In the genomic region with DNA sequence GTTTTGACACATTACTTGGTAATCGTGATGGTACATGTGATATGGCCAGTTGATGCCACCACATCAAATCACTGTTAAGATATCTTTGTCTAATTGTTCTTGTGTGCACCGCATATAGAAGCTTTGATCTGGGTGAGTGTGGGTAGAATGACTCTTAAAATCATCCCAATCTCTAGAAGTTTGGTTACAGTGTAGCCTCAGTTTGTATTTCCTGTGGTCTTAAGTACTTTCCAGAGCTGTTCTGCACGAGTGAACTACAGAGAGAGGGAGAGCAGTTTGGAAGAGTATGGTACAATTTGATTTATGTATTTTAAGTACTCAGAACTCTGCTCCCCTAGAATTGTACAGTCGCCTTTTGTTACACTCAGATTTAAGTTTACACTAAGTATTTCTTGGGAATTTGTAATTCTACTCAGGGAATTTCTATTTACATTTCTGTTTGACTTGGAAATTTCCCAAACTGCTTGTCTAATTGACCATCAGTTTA, we compare ENCODE assay signal across 11 cellular contexts. TPM values are rescaled to one million over a fixed set of nuclear protein-coding genes. Genes with fewer than 3 reads are reported as not detected.
DNase-seq lines count a peak whose midpoint lies in the region; ATAC-seq and TF ChIP-seq lines count a peak whose summit lies in the region.
"Had no signal": no experiment of that assay in that cellular context is flagged by ENCODE, and none has a peak within 500 bp of the region (broad histone marks: within the 10 kb centered on the region; RNA-seq: fewer than 3 reads in every experiment).

No MANE protein-coding gene starts in this region.

- in situ Hi-C loops in G401 (cut with HindIII; ENCODE audit: low sequenced_read_pairs), result no loop called here

- peak; percentile 33; the same call in 2 of the 3 replicates for ATAC-seq in SK-N-SH treated with all-trans-retinoic acid at 6 μM for 48 hours

- H3K36me3 ChIP-seq in BE2C, result no peaks in the 10 kb centered on the region
- H3K36me3 ChIP-seq: cardiac muscle cell had no signal

- no peaks in the 10 kb centered on the region for H3K9me3 Mint-ChIP-seq in HFFc6

- no peak overlapping the region for H3K27ac Mint-ChIP-seq in HFFc6

- no peaks in the 10 kb centered on the region; the same call in 1 of the 2 replicates for H3K27me3 Mint-ChIP-seq in HFFc6 (ENCODE audit: insufficient read depth)

- H3K4me3 Mint-ChIP-seq in HFFc6, result no peak overlapping the region

- peaks cover 12% of the 10 kb centered on the region; the same call in 1 of the 2 replicates for H3K36me3 Mint-ChIP-seq in HFFc6 (ENCODE audit: low read depth)

- no peaks in the 10 kb centered on the region for H3K27me3 ChIP-seq in BE2C
- H3K27me3 ChIP-seq: cardiac muscle cell had no signal

- no peaks in the 10 kb centered on the region for H3K9me3 ChIP-seq in BE2C

- no peak for TF ChIP-seq CTCF in choroid plexus epithelial cell (conservative IDR thresholded peaks at IDR 0.05; ENCODE audit: low read depth, low read length)
- TF ChIP-seq CTCF in BE2C (IDR thresholded peaks at IDR 0.05; ENCODE audit: low read depth, low read length), result no peak
- no peak for TF ChIP-seq CTCF in HFFc6 (IDR thresholded peaks at IDR 0.05)

- H3K4me3 ChIP-seq in choroid plexus epithelial cell (ENCODE audit: low read depth, low read length), result no peak overlapping the region
- H3K4me3 ChIP-seq in BE2C (ENCODE audit: low read depth, low read length), result no peak overlapping the region
- H3K4me3 ChIP-seq: cardiac muscle cell had no signal

- DNase-seq in activated CD8-positive, alpha-beta memory T cell treated with anti-CD3 and anti-CD28 coated beads, Interleukin-2, amount 50 U/mL, for 24 hours (ENCODE audit: extremely low read depth), result peak; percentile 2
- DNase-seq in activated CD8-positive, alpha-beta memory T cell treated with anti-CD3 and anti-CD28 coated beads for 24 hours, result no peak
- DNase-seq in choroid plexus epithelial cell (ENCODE audit: low read depth), result peak; percentile 26
- DNase-seq in renal cortical epithelial cell (ENCODE audit: low read depth), result peak; percentile 47
- DNase-seq in G401 (ENCODE audit: low spot score), result no peak
- DNase-seq in BE2C, result no peak
- no peak for DNase-seq in HFFc6
- DNase-seq: foreskin fibroblast, HCEC 1CT had no signal

- peaks cover 66% of the 10 kb centered on the region for H3K4me1 Mint-ChIP-seq in HFFc6 (ENCODE audit: low read depth)

- H3K4me1 ChIP-seq in BE2C, result peaks cover 24% of the 10 kb centered on the region

TF ChIP-seq in SK-N-SH treated with all-trans-retinoic acid at 6 μM for 48 hours, 23 proteins besides CTCF, POLR2A, EP300 and RAD21:
- TF ChIP-seq, protein P1, sequence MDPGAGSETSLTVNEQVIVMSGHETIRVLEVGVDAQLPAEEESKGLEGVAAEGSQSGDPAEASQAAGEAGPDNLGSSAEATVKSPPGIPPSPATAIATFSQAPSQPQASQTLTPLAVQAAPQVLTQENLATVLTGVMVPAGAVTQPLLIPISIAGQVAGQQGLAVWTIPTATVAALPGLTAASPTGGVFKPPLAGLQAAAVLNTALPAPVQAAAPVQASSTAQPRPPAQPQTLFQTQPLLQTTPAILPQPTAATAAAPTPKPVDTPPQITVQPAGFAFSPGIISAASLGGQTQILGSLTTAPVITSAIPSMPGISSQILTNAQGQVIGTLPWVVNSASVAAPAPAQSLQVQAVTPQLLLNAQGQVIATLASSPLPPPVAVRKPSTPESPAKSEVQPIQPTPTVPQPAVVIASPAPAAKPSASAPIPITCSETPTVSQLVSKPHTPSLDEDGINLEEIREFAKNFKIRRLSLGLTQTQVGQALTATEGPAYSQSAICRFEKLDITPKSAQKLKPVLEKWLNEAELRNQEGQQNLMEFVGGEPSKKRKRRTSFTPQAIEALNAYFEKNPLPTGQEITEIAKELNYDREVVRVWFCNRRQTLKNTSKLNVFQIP (CRISPR knock-in tag; IDR thresholded peaks at IDR 0.05; ENCODE audit: borderline replicate concordance, low read depth), result no peak
- no peak for TF ChIP-seq OSR1 (CRISPR knock-in tag; IDR thresholded peaks at IDR 0.05)
- TF ChIP-seq, protein P2, sequence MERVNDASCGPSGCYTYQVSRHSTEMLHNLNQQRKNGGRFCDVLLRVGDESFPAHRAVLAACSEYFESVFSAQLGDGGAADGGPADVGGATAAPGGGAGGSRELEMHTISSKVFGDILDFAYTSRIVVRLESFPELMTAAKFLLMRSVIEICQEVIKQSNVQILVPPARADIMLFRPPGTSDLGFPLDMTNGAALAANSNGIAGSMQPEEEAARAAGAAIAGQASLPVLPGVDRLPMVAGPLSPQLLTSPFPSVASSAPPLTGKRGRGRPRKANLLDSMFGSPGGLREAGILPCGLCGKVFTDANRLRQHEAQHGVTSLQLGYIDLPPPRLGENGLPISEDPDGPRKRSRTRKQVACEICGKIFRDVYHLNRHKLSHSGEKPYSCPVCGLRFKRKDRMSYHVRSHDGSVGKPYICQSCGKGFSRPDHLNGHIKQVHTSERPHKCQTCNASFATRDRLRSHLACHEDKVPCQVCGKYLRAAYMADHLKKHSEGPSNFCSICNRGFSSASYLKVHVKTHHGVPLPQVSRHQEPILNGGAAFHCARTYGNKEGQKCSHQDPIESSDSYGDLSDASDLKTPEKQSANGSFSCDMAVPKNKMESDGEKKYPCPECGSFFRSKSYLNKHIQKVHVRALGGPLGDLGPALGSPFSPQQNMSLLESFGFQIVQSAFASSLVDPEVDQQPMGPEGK (CRISPR knock-in tag; IDR thresholded peaks at IDR 0.05; ENCODE audit: borderline replicate concordance), result no peak
- no peak for TF ChIP-seq GLIS3 (CRISPR knock-in tag; IDR thresholded peaks at IDR 0.05)
- no peak for TF ChIP-seq TCF4 (CRISPR knock-in tag; IDR thresholded peaks at IDR 0.05; ENCODE audit: borderline replicate concordance)
- TF ChIP-seq ZNF70 (CRISPR knock-in tag; IDR thresholded peaks at IDR 0.05), result no peak
- no peak for TF ChIP-seq ESRRG (CRISPR knock-in tag; IDR thresholded peaks at IDR 0.05)
- TF ChIP-seq ZC3H10 (CRISPR knock-in tag; IDR thresholded peaks at IDR 0.05), result no peak
- no peak for TF ChIP-seq RARB (CRISPR knock-in tag; IDR thresholded peaks at IDR 0.05)
- no peak for TF ChIP-seq TOX (CRISPR knock-in tag; IDR thresholded peaks at IDR 0.05; ENCODE audit: borderline replicate concordance)
- no peak for TF ChIP-seq CSDC2 (CRISPR knock-in tag; IDR thresholded peaks at IDR 0.05)
- TF ChIP-seq, protein P3, sequence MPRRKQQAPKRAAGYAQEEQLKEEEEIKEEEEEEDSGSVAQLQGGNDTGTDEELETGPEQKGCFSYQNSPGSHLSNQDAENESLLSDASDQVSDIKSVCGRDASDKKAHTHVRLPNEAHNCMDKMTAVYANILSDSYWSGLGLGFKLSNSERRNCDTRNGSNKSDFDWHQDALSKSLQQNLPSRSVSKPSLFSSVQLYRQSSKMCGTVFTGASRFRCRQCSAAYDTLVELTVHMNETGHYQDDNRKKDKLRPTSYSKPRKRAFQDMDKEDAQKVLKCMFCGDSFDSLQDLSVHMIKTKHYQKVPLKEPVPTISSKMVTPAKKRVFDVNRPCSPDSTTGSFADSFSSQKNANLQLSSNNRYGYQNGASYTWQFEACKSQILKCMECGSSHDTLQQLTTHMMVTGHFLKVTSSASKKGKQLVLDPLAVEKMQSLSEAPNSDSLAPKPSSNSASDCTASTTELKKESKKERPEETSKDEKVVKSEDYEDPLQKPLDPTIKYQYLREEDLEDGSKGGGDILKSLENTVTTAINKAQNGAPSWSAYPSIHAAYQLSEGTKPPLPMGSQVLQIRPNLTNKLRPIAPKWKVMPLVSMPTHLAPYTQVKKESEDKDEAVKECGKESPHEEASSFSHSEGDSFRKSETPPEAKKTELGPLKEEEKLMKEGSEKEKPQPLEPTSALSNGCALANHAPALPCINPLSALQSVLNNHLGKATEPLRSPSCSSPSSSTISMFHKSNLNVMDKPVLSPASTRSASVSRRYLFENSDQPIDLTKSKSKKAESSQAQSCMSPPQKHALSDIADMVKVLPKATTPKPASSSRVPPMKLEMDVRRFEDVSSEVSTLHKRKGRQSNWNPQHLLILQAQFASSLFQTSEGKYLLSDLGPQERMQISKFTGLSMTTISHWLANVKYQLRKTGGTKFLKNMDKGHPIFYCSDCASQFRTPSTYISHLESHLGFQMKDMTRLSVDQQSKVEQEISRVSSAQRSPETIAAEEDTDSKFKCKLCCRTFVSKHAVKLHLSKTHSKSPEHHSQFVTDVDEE (CRISPR knock-in tag; IDR thresholded peaks at IDR 0.05), result no peak
- no peak for TF ChIP-seq ZNF8 (CRISPR knock-in tag; IDR thresholded peaks at IDR 0.05)
- TF ChIP-seq ARNTL (CRISPR knock-in tag; IDR thresholded peaks at IDR 0.05; ENCODE audit: borderline replicate concordance, low read depth), result no peak
- no peak for TF ChIP-seq ZNF565 (CRISPR knock-in tag; conservative IDR thresholded peaks at IDR 0.05; ENCODE audit: low read depth)
- TF ChIP-seq ZFP3 (CRISPR knock-in tag; IDR thresholded peaks at IDR 0.05), result no peak
- TF ChIP-seq SNAI2 (CRISPR knock-in tag; IDR thresholded peaks at IDR 0.05), result no peak
- TF ChIP-seq, protein P4, sequence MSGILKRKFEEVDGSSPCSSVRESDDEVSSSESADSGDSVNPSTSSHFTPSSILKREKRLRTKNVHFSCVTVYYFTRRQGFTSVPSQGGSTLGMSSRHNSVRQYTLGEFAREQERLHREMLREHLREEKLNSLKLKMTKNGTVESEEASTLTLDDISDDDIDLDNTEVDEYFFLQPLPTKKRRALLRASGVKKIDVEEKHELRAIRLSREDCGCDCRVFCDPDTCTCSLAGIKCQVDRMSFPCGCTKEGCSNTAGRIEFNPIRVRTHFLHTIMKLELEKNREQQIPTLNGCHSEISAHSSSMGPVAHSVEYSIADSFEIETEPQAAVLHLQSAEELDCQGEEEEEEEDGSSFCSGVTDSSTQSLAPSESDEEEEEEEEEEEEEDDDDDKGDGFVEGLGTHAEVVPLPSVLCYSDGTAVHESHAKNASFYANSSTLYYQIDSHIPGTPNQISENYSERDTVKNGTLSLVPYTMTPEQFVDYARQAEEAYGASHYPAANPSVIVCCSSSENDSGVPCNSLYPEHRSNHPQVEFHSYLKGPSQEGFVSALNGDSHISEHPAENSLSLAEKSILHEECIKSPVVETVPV (CRISPR knock-in tag; IDR thresholded peaks at IDR 0.05), result no peak
- TF ChIP-seq ISL1 (CRISPR knock-in tag; IDR thresholded peaks at IDR 0.05), result no peak

RNA-seq across cellular contexts. Expression of gene SNX9, which starts 37.5 kb away (rescaled TPM):
- 45.7 and 56.8 TPM in 2 replicates for total RNA-seq in renal cortical epithelial cell
- total RNA-seq in G401 (2014; rRNA removed; shearing (Covaris generic)), result 13.2 and 20.5 TPM in 2 replicates
- 16.1 TPM for polyA plus RNA-seq in BE2C (2012; ENCODE audit: insufficient read depth, insufficient read length, low read depth)
- 10 to 100 TPM; 37.2 to 46.6 (median 40.9) TPM for total RNA-seq in HFFc6 (2021; fragmentation: NEBNext Ultra II Directional; extraction: Animal tissue kit (Norgen Biotek cat#: 25700))

Comparison
In these comparisons a context has a peak if more than half of its experiments do, and no peak if none do; other contexts are left out.
1. DNase-seq: peak in activated CD8-positive, alpha-beta memory T cell treated with anti-CD3 and anti-CD28 coated beads, Interleukin-2, amount 50 U/mL, for 24 hours (single experiment), choroid plexus epithelial cell (single experiment) and renal cortical epithelial cell (single experiment); none in activated CD8-positive, alpha-beta memory T cell treated with anti-CD3 and anti-CD28 coated beads for 24 hours (single experiment), G401 (single experiment), BE2C (single experiment) and HFFc6 (single experiment).